ENCODE assay signal across 8 cellular contexts in genomic region chr17:65057520-65058075, GRCh38. TPM values are rescaled to one million over a fixed set of nuclear protein-coding genes. Genes with fewer than 3 reads are reported as not detected.
DNase-seq lines count a peak whose midpoint lies in the region; ATAC-seq, FAIRE-seq and TF ChIP-seq lines count a peak whose summit lies in the region.

No MANE protein-coding gene starts in this region.

- H3K9ac ChIP-seq in astrocyte (ENCODE audit: low read length) (peak overlapping the region; percentile 94), liver (ENCODE audit: low read depth in 1 of 2, low read length in 2 of 2) (peak overlapping the region; percentile 80 to 96)

- peak; percentile 27 to 37 for TF ChIP-seq RAD21 in liver (IDR thresholded peaks at IDR 0.05)

- H3K4me2 ChIP-seq in astrocyte (ENCODE audit: low read length), result peak overlapping the region; percentile 90

- H3K27me3 ChIP-seq in astrocyte (ENCODE audit: insufficient read depth, low read length) (no peaks in the 10 kb centered on the region), liver (ENCODE audit: control insufficient read depth in 4 of 4, insufficient read depth in 4 of 4, low read length in 3 of 4) (no peaks in the 10 kb centered on the region)

- peaks cover 34% of the 10 kb centered on the region for H3K79me2 ChIP-seq in astrocyte (ENCODE audit: insufficient read depth, low read length)

- H3K4me3 Mint-ChIP-seq in T-helper 2 cell treated with Interferon-gamma antibody and Interleukin-4, amounts not matched to agents 5 μg/mL and 100 μg/mL, for 36 hours, result peak overlapping the region; percentile 93
- H3K4me3 Mint-ChIP-seq in astrocyte (ENCODE audit: unreplicated experiment), result peak overlapping the region; percentile 86

- H3K4me1 Mint-ChIP-seq in T-helper 2 cell treated with Interferon-gamma antibody and Interleukin-4, amounts not matched to agents 5 μg/mL and 100 μg/mL, for 36 hours (ENCODE audit: low read depth), result peaks cover 33% of the 10 kb centered on the region
- H3K4me1 Mint-ChIP-seq in astrocyte (ENCODE audit: low read depth, unreplicated experiment), result peaks cover 14% of the 10 kb centered on the region

- H3K27ac ChIP-seq in astrocyte (ENCODE audit: low read depth, low read length), result no peak overlapping the region
- peak overlapping the region; percentile 97 to 99 for H3K27ac ChIP-seq in liver (ENCODE audit: low read depth in 1 of 2, low read length in 2 of 2)
- peak overlapping the region; percentile 93 for H3K27ac ChIP-seq in temporal lobe (ENCODE audit: low read depth, low read length)

- ATAC-seq in GM18873 (IDR thresholded peaks at IDR 0.05; ENCODE audit: low FRiP score, unreplicated experiment), result no peak

- H3K9me3 Mint-ChIP-seq in T-helper 2 cell treated with Interferon-gamma antibody and Interleukin-4, amounts not matched to agents 5 μg/mL and 100 μg/mL, for 36 hours, result no peaks in the 10 kb centered on the region
- no peaks in the 10 kb centered on the region for H3K9me3 Mint-ChIP-seq in astrocyte (ENCODE audit: unreplicated experiment)

- no peak overlapping the region for H3K4me3 ChIP-seq in astrocyte (ENCODE audit: insufficient read depth, low read depth, low read length)
- peak overlapping the region in 2 of 3 donors; percentile 85 to 88 for H3K4me3 ChIP-seq in liver (ENCODE audit: low read depth in 1 of 3, low read length in 3 of 3)

- no peak overlapping the region for H2AFZ ChIP-seq in astrocyte (ENCODE audit: low read depth, low read length)

- no peak for FAIRE-seq in astrocyte (lab: Jason Lieb, UNC)

- peaks cover 33% of the 10 kb centered on the region for H3K36me3 Mint-ChIP-seq in T-helper 2 cell treated with Interferon-gamma antibody and Interleukin-4, amounts not matched to agents 5 μg/mL and 100 μg/mL, for 36 hours (ENCODE audit: low read depth)
- H3K36me3 Mint-ChIP-seq in astrocyte (ENCODE audit: low read depth, unreplicated experiment), result peaks cover 4% of the 10 kb centered on the region

- peaks cover 2% of the 10 kb centered on the region for H3K27me3 Mint-ChIP-seq in T-helper 2 cell treated with Interferon-gamma antibody and Interleukin-4, amounts not matched to agents 5 μg/mL and 100 μg/mL, for 36 hours (ENCODE audit: low read depth)
- no peaks in the 10 kb centered on the region for H3K27me3 Mint-ChIP-seq in astrocyte (ENCODE audit: low read depth, unreplicated experiment)

- no peaks in the 10 kb centered on the region for H3K9me3 ChIP-seq in astrocyte (ENCODE audit: insufficient read depth, low read depth, low read length)
- H3K9me3 ChIP-seq in liver (ENCODE audit: control insufficient read depth in 4 of 4, low read length in 3 of 4), result no peaks in the 10 kb centered on the region

- no peak for DNase-seq in T-helper 2 cell treated with Interferon-gamma antibody and Interleukin-4, amounts not matched to agents 5 μg/mL and 100 μg/mL, for 36 hours (ENCODE audit: low spot score)
- no peak for DNase-seq in T-helper 2 cell
- DNase-seq in astrocyte (ENCODE audit: low read depth), result no peak
- no peak for DNase-seq in CD1c-positive myeloid dendritic cell (ENCODE audit: extremely low spot score)
- DNase-seq in SIG-M5 treated with dmso at 0.1 percent for 504 hours (lab: John Stamatoyannopoulos, UW; ENCODE audit: unreplicated experiment), result no peak

- WGBS in liver, result 49% methylated on average over 17 of the region's 17 CpGs

- TF ChIP-seq CTCF in astrocyte (IDR thresholded peaks at IDR 0.05; ENCODE audit: insufficient read depth, low read depth, low read length) (no peak), liver (IDR thresholded peaks at IDR 0.05; ENCODE audit: low read depth, low read length, missing input control) (no peak)

- H3K27ac Mint-ChIP-seq in T-helper 2 cell treated with Interferon-gamma antibody and Interleukin-4, amounts not matched to agents 5 μg/mL and 100 μg/mL, for 36 hours, result peak overlapping the region; percentile 98
- peak overlapping the region; percentile 80 for H3K27ac Mint-ChIP-seq in astrocyte (ENCODE audit: unreplicated experiment)

- H3K36me3 ChIP-seq in astrocyte (ENCODE audit: insufficient read depth, low read length) (peaks cover 8% of the 10 kb centered on the region), liver (ENCODE audit: control insufficient read depth in 4 of 4, insufficient read depth in 3 of 4, low read depth in 1 of 4, low read length in 3 of 4) (peaks cover 0 to 5% (median 2%) of the 10 kb centered on the region in 4 donors)

- H3K4me1 ChIP-seq in astrocyte (ENCODE audit: insufficient read depth, low read length), result peaks cover 12% of the 10 kb centered on the region
- peaks cover 0 to 20% (median 13%) of the 10 kb centered on the region in 4 donors for H3K4me1 ChIP-seq in liver (ENCODE audit: control insufficient read depth in 4 of 4, insufficient read depth in 4 of 4, low read length in 3 of 4)

- H4K20me1 ChIP-seq in astrocyte (ENCODE audit: insufficient read depth, low read length), result peaks cover 28% of the 10 kb centered on the region

TF ChIP-seq in liver, 16 proteins besides CTCF, POLR2A, EP300 and RAD21:
- no peak for TF ChIP-seq MAX (IDR thresholded peaks at IDR 0.05)
- TF ChIP-seq JUND (IDR thresholded peaks at IDR 0.05), result peak in 1 of 2 donors; percentile 41
- peak; percentile 51 for TF ChIP-seq SP1 (IDR thresholded peaks at IDR 0.05)
- peak in 1 of 2 donors; percentile 26 for TF ChIP-seq RXRA (IDR thresholded peaks at IDR 0.05)
TF ChIP-seq in liver: peak in this region for 3.

RNA-seq across cellular contexts. Expression of gene GNA13, which starts 1.1 kb away (rescaled TPM):
- total RNA-seq in astrocyte (63.6 and 65.2 TPM in 2 replicates), liver (10 to 100 TPM; 26.5 to 40.5 TPM), temporal lobe (69.1 TPM)
- polyA plus RNA-seq in liver, result 1 to 10 TPM; 7.6 to 8.8 TPM
